ENCODE assay signal across 3 cellular contexts in genomic region chr9:96256800-96257199, GRCh38.
TF ChIP-seq lines count a peak whose summit lies in the region.

No MANE protein-coding gene starts in this region.

TF ChIP-seq in SK-N-SH treated with all-trans-retinoic acid at 6 μM for 48 hours, 23 proteins besides CTCF, POLR2A, EP300 and RAD21 (continues in another document):
- TF ChIP-seq SNAI2 (CRISPR knock-in tag; IDR thresholded peaks at IDR 0.05): no peak
- TF ChIP-seq CSRNP3 (CRISPR knock-in tag; IDR thresholded peaks at IDR 0.05): no peak
- TF ChIP-seq TSHZ2 (CRISPR knock-in tag; IDR thresholded peaks at IDR 0.05): no peak
- no peak for TF ChIP-seq ZC3H10 (CRISPR knock-in tag; IDR thresholded peaks at IDR 0.05)
- TF ChIP-seq ESRRG (CRISPR knock-in tag; IDR thresholded peaks at IDR 0.05): no peak
- no peak for TF ChIP-seq BACH2 (CRISPR knock-in tag; IDR thresholded peaks at IDR 0.05; ENCODE audit: borderline replicate concordance)
- TF ChIP-seq OSR1 (CRISPR knock-in tag; IDR thresholded peaks at IDR 0.05): no peak
- no peak for TF ChIP-seq PPARA (CRISPR knock-in tag; IDR thresholded peaks at IDR 0.05; ENCODE audit: borderline replicate concordance)
- TF ChIP-seq ISL1 (CRISPR knock-in tag; IDR thresholded peaks at IDR 0.05): no peak
- no peak for TF ChIP-seq CREB5 (CRISPR knock-in tag; IDR thresholded peaks at IDR 0.05; ENCODE audit: low read depth)

TF ChIP-seq in SK-N-SH, 30 proteins besides CTCF, POLR2A, EP300 and RAD21:
- no peak for TF ChIP-seq CHD2 (IDR thresholded peaks at IDR 0.05; ENCODE audit: low read length, partially characterized antibody)
- TF ChIP-seq REST (IDR thresholded peaks at IDR 0.05; ENCODE audit: low read depth, low read length): no peak
- TF ChIP-seq SMC3 (IDR thresholded peaks at IDR 0.05; ENCODE audit: low read depth, low read length): no peak
- no peak for TF ChIP-seq TEAD4 (IDR thresholded peaks at IDR 0.05; ENCODE audit: borderline replicate concordance, insufficient read depth)

TF ChIP-seq in endothelial cell of umbilical vein, 7 proteins besides CTCF, POLR2A, EP300 and RAD21:
- TF ChIP-seq GATA2 (IDR thresholded peaks at IDR 0.05; ENCODE audit: insufficient read depth, insufficient read length, low read depth, low read length) (no peak), FOS (IDR thresholded peaks at IDR 0.05; ENCODE audit: borderline replicate concordance, insufficient read depth, low read length) (peak; percentile 47), JUN (IDR thresholded peaks at IDR 0.05; ENCODE audit: borderline replicate concordance, insufficient read depth, insufficient read length, low read depth) (peak; percentile 16)
TF ChIP-seq in endothelial cell of umbilical vein: peak in this region for 2.
